ENCODE assay signal across 8 cellular contexts in the genomic region with DNA sequence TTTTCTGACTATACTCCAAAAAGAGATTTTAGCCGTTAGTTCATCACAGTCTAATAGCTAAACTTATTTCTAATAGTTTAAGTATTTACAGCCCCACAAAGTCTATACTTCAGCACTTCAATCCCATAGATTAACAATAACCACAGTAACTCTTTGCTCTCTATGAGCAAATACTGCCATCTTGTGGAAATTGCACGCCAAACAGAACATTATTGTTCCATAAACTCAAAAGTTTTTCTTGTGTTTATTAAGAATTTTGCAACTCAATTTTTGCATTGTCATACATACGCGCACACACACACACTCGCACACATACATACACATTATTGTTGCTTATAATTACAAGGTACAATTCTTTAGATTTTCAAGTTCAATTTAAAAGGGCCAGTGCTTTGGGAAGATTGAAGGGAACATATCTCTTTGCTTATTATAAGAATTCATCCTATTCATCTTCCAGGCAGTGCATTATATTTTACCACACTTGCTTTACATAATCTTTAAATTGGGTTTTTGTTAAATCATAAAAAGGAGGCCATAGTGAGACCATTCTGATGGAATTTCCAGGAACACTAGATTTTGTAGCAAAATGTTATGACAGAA.
DNase-seq lines count a peak whose midpoint lies in the region; ATAC-seq, FAIRE-seq and TF ChIP-seq lines count a peak whose summit lies in the region.

No MANE protein-coding gene starts in this region.

- H3K18ac ChIP-seq in H1 (ENCODE audit: extremely low read depth, low read length), result no peak overlapping the region

- no peak overlapping the region for H2AFZ ChIP-seq in OCI-LY1 (ENCODE audit: low read length)
- H2AFZ ChIP-seq in H1 (ENCODE audit: low read length), result no peak overlapping the region

- ATAC-seq in HG03442 (IDR thresholded peaks at IDR 0.05; ENCODE audit: unreplicated experiment) (peak; percentile 82), HG03196 (IDR thresholded peaks at IDR 0.05; ENCODE audit: unreplicated experiment) (no peak)

- no peak overlapping the region for H2BK5ac ChIP-seq in H1 (ENCODE audit: low read depth, low read length)

- no peaks in the 10 kb centered on the region for H3K4me1 ChIP-seq in OCI-LY1 (ENCODE audit: insufficient read depth, low read length, severe bottlenecking)
- peaks cover 0 to 4% (median 0%) of the 10 kb centered on the region in 4 experiments; a peak in 1 of 7 replicates for H3K4me1 ChIP-seq in H1 (replicated peaks in 1 of 4; ENCODE audit: control insufficient read depth in 3 of 4, insufficient read depth in 4 of 4, low read length in 3 of 4)
- H3K4me1 ChIP-seq in CD8-positive, alpha-beta memory T cell (ENCODE audit: insufficient read depth, low read length), result no peaks in the 10 kb centered on the region

- FAIRE-seq in GM19239 (lab: Jason Lieb, UNC) (peak; percentile 86), H1 (lab: Jason Lieb, UNC) (peak; percentile 62)

- H3K27me3 ChIP-seq in OCI-LY1 (ENCODE audit: insufficient read depth, low read length) (no peaks in the 10 kb centered on the region), H1 (replicated peaks in 1 of 4; ENCODE audit: control insufficient read depth in 3 of 4, extremely low read depth in 1 of 4, insufficient read depth in 3 of 4, low read length in 3 of 4) (no peaks in the 10 kb centered on the region)
- H3K27me3 ChIP-seq in CD8-positive, alpha-beta memory T cell (ENCODE audit: insufficient read depth, low read length, poor library complexity, severe bottlenecking), result no peaks in the 10 kb centered on the region

- no peak overlapping the region for H2BK20ac ChIP-seq in H1 (ENCODE audit: low read length)

- H3K9me2 ChIP-seq in OCI-LY1 (ENCODE audit: low read depth, low read length), result no peaks in the 10 kb centered on the region

- H3K79me1 ChIP-seq in H1 (ENCODE audit: low read depth, low read length), result no peaks in the 10 kb centered on the region; the same call in 1 of the 2 replicates

- H2BK120ac ChIP-seq in H1 (replicated peaks; ENCODE audit: low read depth, low read length), result no peak overlapping the region

- H4K20me1 ChIP-seq in OCI-LY1 (ENCODE audit: insufficient read depth, low read length) (no peaks in the 10 kb centered on the region), H1 (replicated peaks in 1 of 2; ENCODE audit: control insufficient read depth in 1 of 2, insufficient read depth in 2 of 2, low read length in 2 of 2) (no peaks in the 10 kb centered on the region)

- no peak for TF ChIP-seq POLR2A in H1 (IDR thresholded peaks at IDR 0.05; ENCODE audit: control extremely low read depth in 1 of 2, low read depth in 2 of 2, low read length in 2 of 2)

- peaks cover 5% of the 10 kb centered on the region for H3K4me1 Mint-ChIP-seq in neural crest cell
- H3K4me1 Mint-ChIP-seq in CD8-positive, alpha-beta memory T cell, result no peaks in the 10 kb centered on the region

- no peaks in the 10 kb centered on the region for H3F3A ChIP-seq in OCI-LY1 (ENCODE audit: insufficient read depth, low read length)

- no peak overlapping the region for H4K8ac ChIP-seq in H1 (ENCODE audit: extremely low read depth, insufficient read depth, low read length)

- no peak overlapping the region for H3K27ac Mint-ChIP-seq in neural crest cell (ENCODE audit: unreplicated experiment)
- no peak overlapping the region for H3K27ac Mint-ChIP-seq in CD8-positive, alpha-beta memory T cell

- TF ChIP-seq RAD21 in H1 (IDR thresholded peaks at IDR 0.05 in 1 of 2, conservative IDR thresholded peaks at IDR 0.05 in 1 of 2; ENCODE audit: low read depth in 2 of 2, low read length in 2 of 2), result peak; percentile 89 to 95

- H3K4me2 ChIP-seq in OCI-LY1 (ENCODE audit: low read length) (no peak overlapping the region), H1 (ENCODE audit: insufficient read depth in 1 of 2, low read depth in 2 of 2, low read length in 2 of 2) (no peak overlapping the region)

- DNase-seq in DMS114 treated with DMSO at 0.1 percent for 48 hours (lab: John Stamatoyannopoulos, UW; ENCODE audit: unreplicated experiment) (peak; percentile 2), GM19239 (ENCODE audit: insufficient read length, low spot score) (no peak), H1 (ENCODE audit: low read depth in 1 of 2, low spot score in 2 of 2) (no peak), neural crest cell (ENCODE audit: low read depth, low spot score) (peak; percentile 29)
- DNase-seq in CD8-positive, alpha-beta memory T cell, result no peak

- H3K79me2 ChIP-seq in OCI-LY1 (ENCODE audit: insufficient read depth, low read length), result no peaks in the 10 kb centered on the region
- H3K79me2 ChIP-seq in H1 (ENCODE audit: control insufficient read depth in 1 of 2, insufficient read depth in 2 of 2, low read length in 2 of 2), result no peaks in the 10 kb centered on the region

- H3K27ac ChIP-seq in OCI-LY1 (ENCODE audit: low read depth, low read length, poor library complexity, severe bottlenecking) (no peak overlapping the region), H1 (ENCODE audit: low read depth, low read length) (no peak overlapping the region)
- H3K27ac ChIP-seq in CD8-positive, alpha-beta memory T cell (ENCODE audit: low read depth, low read length), result no peak overlapping the region

- H2BK15ac ChIP-seq in H1 (ENCODE audit: low read length), result no peak overlapping the region

- H2AK5ac ChIP-seq in H1 (ENCODE audit: low read depth, low read length), result no peak overlapping the region

- no peak overlapping the region for H4K5ac ChIP-seq in H1 (ENCODE audit: insufficient read length, low read depth, low read length)

- CTCF ChIA-PET in H1 (lab: Charles Lee; ENCODE audit: partially characterized antibody), result interaction anchor here (0.7 to 1.8 kb wide), 11 partner anchors 9 to 114 kb away, joined by 3 to 21 read pairs (median 4); no protein-coding TSS in a partner anchor
- CTCF ChIA-PET in CD8-positive, alpha-beta memory T cell (lab: Charles Lee), result no interaction called here

- H3K4me3 Mint-ChIP-seq in neural crest cell, result no peak overlapping the region
- no peak overlapping the region for H3K4me3 Mint-ChIP-seq in CD8-positive, alpha-beta memory T cell

- no peak overlapping the region for H4K91ac ChIP-seq in H1 (replicated peaks; ENCODE audit: insufficient read length, low read length)

- TF ChIP-seq EP300 in H1 (IDR thresholded peaks at IDR 0.05; ENCODE audit: borderline replicate concordance in 1 of 2, low read depth in 2 of 2, low read length in 2 of 2), result no peak

- TF ChIP-seq CTCF in OCI-LY1 (IDR thresholded peaks at IDR 0.05; ENCODE audit: low read length), result peak; percentile 86
- TF ChIP-seq CTCF in H1 (IDR thresholded peaks at IDR 0.05; ENCODE audit: control extremely low read depth in 1 of 3, insufficient read depth in 1 of 3, low read depth in 1 of 3, low read length in 3 of 3), result peak in 2 of 3 experiments; percentile 54 to 68; a peak in 2 of 4 replicates
- peak; percentile 96 for TF ChIP-seq CTCF in neural crest cell (conservative IDR thresholded peaks at IDR 0.05)

- H3K14ac ChIP-seq in H1 (ENCODE audit: insufficient read length), result no peak overlapping the region

- 47% methylated on average over 5 of the region's 5 CpGs; no CpG with 5 or more reads in 1 of the 2 experiments for whole genome bisulfite sequencing in H1 (ENCODE audit: extremely low coverage in 1 of 2, insufficient coverage in 1 of 2, insufficient read length in 1 of 2, insufficient replicate concordance in 2 of 2, low coverage in 1 of 2, low lambda C conversion rate in 2 of 2, missing lambda C conversion rate in 1 of 2), 2 experiments

- no peaks in the 10 kb centered on the region for H3K9me3 Mint-ChIP-seq in neural crest cell
- H3K9me3 Mint-ChIP-seq in CD8-positive, alpha-beta memory T cell, result peaks cover 0 to 3% (median under 1%) of the 10 kb centered on the region in 5 donors

- H3K23ac ChIP-seq in H1 (ENCODE audit: insufficient read length), result no peak overlapping the region

- H2BK12ac ChIP-seq in H1 (ENCODE audit: low read depth, low read length), result no peak overlapping the region

- H3K9ac ChIP-seq in OCI-LY1 (ENCODE audit: low read length) (no peak overlapping the region), H1 (replicated peaks in 1 of 4; ENCODE audit: extremely low read depth in 1 of 4, low read depth in 3 of 4, low read length in 3 of 4) (no peak overlapping the region)

- H3K36me3 Mint-ChIP-seq in neural crest cell (ENCODE audit: low read depth), result no peaks in the 10 kb centered on the region
- no peaks in the 10 kb centered on the region for H3K36me3 Mint-ChIP-seq in CD8-positive, alpha-beta memory T cell

- no peak overlapping the region for H3K56ac ChIP-seq in H1 (replicated peaks; ENCODE audit: insufficient read length, low read depth, low read length)

- POLR2A ChIA-PET in H1 (lab: Charles Lee; ENCODE audit: partially characterized antibody), result no interaction called here
- POLR2A ChIA-PET in CD8-positive, alpha-beta memory T cell (lab: Charles Lee), result no interaction called here

- H3K27me3 Mint-ChIP-seq in neural crest cell (ENCODE audit: low read depth), result no peaks in the 10 kb centered on the region
- H3K27me3 Mint-ChIP-seq in CD8-positive, alpha-beta memory T cell, result no peaks in the 10 kb centered on the region

- no peaks in the 10 kb centered on the region for H3K23me2 ChIP-seq in H1 (ENCODE audit: low read depth, low read length)

- H3K36me3 ChIP-seq in OCI-LY1 (ENCODE audit: insufficient read depth, low read length) (no peaks in the 10 kb centered on the region), H1 (ENCODE audit: control insufficient read depth in 2 of 4, insufficient read depth in 4 of 4, low read length in 3 of 4) (no peaks in the 10 kb centered on the region; a peak in 2 of 8 replicates)
- H3K36me3 ChIP-seq in CD8-positive, alpha-beta memory T cell (ENCODE audit: insufficient read depth, low read length), result no peaks in the 10 kb centered on the region

- H3K9me3 ChIP-seq in OCI-LY1 (ENCODE audit: low read length) (no peaks in the 10 kb centered on the region), H1 (ENCODE audit: insufficient read depth in 2 of 2, low read depth in 1 of 2, low read length in 1 of 2) (no peaks in the 10 kb centered on the region)
- no peaks in the 10 kb centered on the region for H3K9me3 ChIP-seq in CD8-positive, alpha-beta memory T cell (ENCODE audit: low read length)

- no peak overlapping the region for H3K4me3 ChIP-seq in OCI-LY1 (ENCODE audit: low read depth, low read length, poor library complexity, severe bottlenecking)
- no peak overlapping the region for H3K4me3 ChIP-seq in H1 (ENCODE audit: extremely low read depth in 1 of 4, insufficient read depth in 2 of 4, low read depth in 3 of 4, low read length in 4 of 4)
- no peak overlapping the region for H3K4me3 ChIP-seq in CD8-positive, alpha-beta memory T cell (ENCODE audit: low read length)

- no peak overlapping the region for H3K4ac ChIP-seq in H1 (replicated peaks; ENCODE audit: insufficient read length, low read depth, low read length)

TF ChIP-seq in H1, 55 proteins besides CTCF, POLR2A, EP300 and RAD21 (continues in another document):
- TF ChIP-seq SIN3A (conservative IDR thresholded peaks at IDR 0.05 in 1 of 2, IDR thresholded peaks at IDR 0.05 in 1 of 2; ENCODE audit: low read depth in 1 of 2, low read length in 2 of 2) (no peak), RFX5 (IDR thresholded peaks at IDR 0.05; ENCODE audit: borderline replicate concordance, low read depth, low read length) (no peak), TAF7 (optimal IDR thresholded peaks at IDR 0.05; ENCODE audit: borderline replicate concordance, low read depth, low read length) (no peak), SP4 (IDR thresholded peaks at IDR 0.05; ENCODE audit: low read length) (no peak), SAP30 (IDR thresholded peaks at IDR 0.05; ENCODE audit: insufficient read depth, insufficient replicate concordance, low read length) (no peak), JUN (IDR thresholded peaks at IDR 0.05; ENCODE audit: low read depth, low read length) (no peak)

Comparison
In these comparisons a context has a peak if more than half of its experiments do, and no peak if none do; other contexts are left out.
1. DNase-seq: peak in DMS114 treated with DMSO at 0.1 percent for 48 hours (single experiment) and neural crest cell (single experiment); none in GM19239 (single experiment), H1 (0 of 2) and CD8-positive, alpha-beta memory T cell (0 of 5).
2. Peak in every context shown above with its lines, with median percentiles within 50 percentile points of each other: CTCF ChIP-seq.